Comparison of ENCODE assay signal across 27 cellular contexts in the genomic region with DNA sequence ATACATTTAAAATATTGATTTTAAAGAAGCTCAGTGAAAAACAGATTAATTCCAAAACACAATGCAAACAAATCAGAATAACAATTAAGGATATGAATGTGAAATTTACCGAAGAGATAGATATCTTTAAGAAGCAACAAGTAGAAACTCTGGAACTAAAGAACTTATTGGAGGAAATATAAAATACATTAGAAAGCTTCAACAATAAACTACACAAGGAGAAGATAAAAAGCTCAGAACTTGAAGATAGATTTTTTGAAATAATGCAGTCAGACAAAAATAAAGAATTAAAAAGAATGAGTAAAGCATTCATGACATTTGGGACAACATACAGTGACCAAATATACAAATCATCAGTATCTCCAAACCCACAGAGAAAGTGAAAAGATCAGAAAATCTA.
"Had no signal": no experiment of that assay in that cellular context is flagged by ENCODE, and none has a peak within 500 bp of the region (broad histone marks: within the 10 kb centered on the region; RNA-seq: fewer than 3 reads in every experiment).

No MANE protein-coding gene starts in this region.

- H3K27ac ChIP-seq: cardiac muscle cell, PC-9 had no signal

- H3K4me2 ChIP-seq: PC-9 had no signal

- H3K27ac Mint-ChIP-seq: activated B cell treated with CpG ODN at 0.5 μM for 24 hours; activated CD4-positive, alpha-beta T cell treated with anti-CD3 and anti-CD28 coated beads, Interleukin-2, amount 10 ng/mL, durations not matched to agents 24 days and 14 days; activated CD8-positive, alpha-beta memory T cell treated with anti-CD3 and anti-CD28 coated beads, Interleukin-2, amount 10 ng/mL, durations not matched to agents 7 days and 5 days; activated naive CD4-positive, alpha-beta T cell treated with anti-CD3 and anti-CD28 coated beads, Interleukin-2, amount 50 U/mL, for 72 hours; activated naive CD8-positive, alpha-beta T cell treated with anti-CD3 and anti-CD28 coated beads, Interleukin-2, amount 50 U/mL, for 24 hours; activated T-cell treated with anti-CD3 and anti-CD28 coated beads, Interleukin-2, amount 50 U/mL, for 24 hours; activated T-helper 1 cell treated with anti-CD3 and anti-CD28 coated beads, Interleukin-12 subunit alpha, Interleukin-12 subunit beta, Interleukin-2, Interleukin-4 antibody, amounts not matched to agents 30 ng/mL and 10 ng/mL and 1 ng/mL, durations not matched to agents 14 hours and 24 hours and 36 hours; brain had no signal

- H2AFZ ChIP-seq: PC-9 had no signal

- H3K4me3 ChIP-seq: cardiac muscle cell, PC-9 had no signal

- ATAC-seq: activated CD8-positive, alpha-beta memory T cell treated with anti-CD3 and anti-CD28 coated beads, Interleukin-2, amount 10 ng/mL, durations not matched to agents 7 days and 5 days; activated naive CD4-positive, alpha-beta T cell treated with anti-CD3 and anti-CD28 coated beads, Interleukin-2, amount 50 U/mL, for 72 hours; activated naive CD8-positive, alpha-beta T cell treated with anti-CD3 and anti-CD28 coated beads, Interleukin-2, amount 50 U/mL, for 24 hours had no signal

- H3K27me3 Mint-ChIP-seq: activated B cell treated with CpG ODN at 0.5 μM for 24 hours; activated CD4-positive, alpha-beta T cell treated with anti-CD3 and anti-CD28 coated beads, Interleukin-2, amount 10 ng/mL, durations not matched to agents 24 days and 14 days; activated CD8-positive, alpha-beta memory T cell treated with anti-CD3 and anti-CD28 coated beads, Interleukin-2, amount 10 ng/mL, durations not matched to agents 7 days and 5 days; activated naive CD8-positive, alpha-beta T cell treated with anti-CD3 and anti-CD28 coated beads, Interleukin-2, amount 50 U/mL, for 24 hours; activated T-cell treated with anti-CD3 and anti-CD28 coated beads, Interleukin-2, amount 50 U/mL, for 24 hours had no signal

- H3K4me1 Mint-ChIP-seq: activated B cell treated with CpG ODN at 0.5 μM for 24 hours; activated CD4-positive, alpha-beta T cell treated with anti-CD3 and anti-CD28 coated beads, Interleukin-2, amount 10 ng/mL, durations not matched to agents 24 days and 14 days; activated CD8-positive, alpha-beta memory T cell treated with anti-CD3 and anti-CD28 coated beads, Interleukin-2, amount 10 ng/mL, durations not matched to agents 7 days and 5 days; activated naive CD8-positive, alpha-beta T cell treated with anti-CD3 and anti-CD28 coated beads, Interleukin-2, amount 50 U/mL, for 24 hours; brain had no signal

- FAIRE-seq: astrocyte, TTC549 had no signal

- H3K4me3 Mint-ChIP-seq: activated B cell treated with CpG ODN at 0.5 μM for 24 hours; activated CD4-positive, alpha-beta T cell treated with anti-CD3 and anti-CD28 coated beads, Interleukin-2, amount 10 ng/mL, durations not matched to agents 24 days and 14 days; activated CD8-positive, alpha-beta memory T cell treated with anti-CD3 and anti-CD28 coated beads, Interleukin-2, amount 10 ng/mL, durations not matched to agents 7 days and 5 days; activated naive CD8-positive, alpha-beta T cell treated with anti-CD3 and anti-CD28 coated beads, Interleukin-2, amount 50 U/mL, for 24 hours; activated T-cell treated with anti-CD3 and anti-CD28 coated beads, Interleukin-2, amount 50 U/mL, for 24 hours; activated T-helper 1 cell treated with anti-CD3 and anti-CD28 coated beads, Interleukin-12 subunit alpha, Interleukin-12 subunit beta, Interleukin-2, Interleukin-4 antibody, amounts not matched to agents 30 ng/mL and 10 ng/mL and 1 ng/mL, durations not matched to agents 14 hours and 24 hours and 36 hours; brain had no signal

- H3K36me3 ChIP-seq: cardiac muscle cell had no signal

- H3K27me3 ChIP-seq: cardiac muscle cell had no signal

- DNase-seq: activated B cell treated with CpG ODN at 0.5 μM for 24 hours; activated CD4-positive, alpha-beta T cell treated with anti-CD3 and anti-CD28 coated beads for 1 hour; activated CD4-positive, alpha-beta T cell treated with anti-CD3 and anti-CD28 coated beads, Interleukin-2, amount 10 ng/mL, durations not matched to agents 24 days and 14 days; activated CD4-positive, alpha-beta T cell treated with anti-CD3 and anti-CD28 coated beads, Interleukin-2, amount 50 U/mL, for 48 hours; activated CD8-positive, alpha-beta memory T cell treated with anti-CD3 and anti-CD28 coated beads, Interleukin-2, amount 10 ng/mL, durations not matched to agents 7 days and 5 days; activated effector memory CD4-positive, alpha-beta T cell treated with anti-CD3 and anti-CD28 coated beads, Interleukin-2, amount 50 U/mL, for 16 hours; activated naive CD4-positive, alpha-beta T cell treated with Interleukin-2 at 50 U/mL for 16 hours; activated naive CD8-positive, alpha-beta T cell treated with anti-CD3 and anti-CD28 coated beads, Interleukin-2, amount 50 U/mL, for 24 hours; activated T-cell treated with anti-CD3 and anti-CD28 coated beads, Interleukin-2, amount 50 U/mL, for 24 hours; amygdala; NCI-H1092; NCI-H1417; NCI-H1930; NCI-H2171; NCI-H345; NCI-H510A; NCI-H526 treated with DMSO at 0.1 percent for 48 hours; PC-9; SIG-M5; T-helper 2 cell; T1000 had no signal
